11 cellular contexts compared by ENCODE assay signal in genomic region chr22:30235687-30236170, GRCh38. TPM values are rescaled to one million over a fixed set of nuclear protein-coding genes. Genes with fewer than 3 reads are reported as not detected.
DNase-seq lines count a peak whose midpoint lies in the region; ATAC-seq, FAIRE-seq and TF ChIP-seq lines count a peak whose summit lies in the region.
"Had no signal": no experiment of that assay in that cellular context is flagged by ENCODE, and none has a peak within 500 bp of the region (broad histone marks: within the 10 kb centered on the region; RNA-seq: fewer than 3 reads in every experiment).

No MANE protein-coding gene starts in this region.

- intact Hi-C loops in Right ventricle myocardium superior (cut with DNase I) (no loop called here), left ventricle myocardium inferior (cut with micrococcal nuclease) (no loop called here)

- H3K9me3 ChIP-seq in left ventricle myocardium inferior (replicated peaks), result no peaks in the 10 kb centered on the region

- CTCF ChIA-PET in WTC11 (lab: Charles Lee), result interaction anchor here (1.5 to 3.6 kb wide), 4 partner anchors 10 to 53 kb away, joined by 3 to 15 read pairs (median 6); partner anchors contain the start of gene CASTOR1

- no peak overlapping the region for H3K27ac ChIP-seq in left ventricle myocardium inferior (replicated peaks)

- DNase-seq in Right ventricle myocardium superior, result no peak
- no peak for DNase-seq in left ventricle myocardium inferior
- no peak for DNase-seq in WTC11 (ENCODE audit: low spot score)
- DNase-seq in iPS-NIHi11 (ENCODE audit: low spot score), result peak; percentile 64
- peak; percentile 94 for DNase-seq in urothelium cell line (ENCODE audit: low spot score)
- no peak for DNase-seq in GM19239 (ENCODE audit: insufficient read length, low spot score)
- no peak for DNase-seq in GOT3 (lab: John Stamatoyannopoulos, UW)
- no peak for DNase-seq in putamen (ENCODE audit: low spot score)
- DNase-seq: activated naive CD8-positive, alpha-beta T cell treated with anti-CD3 and anti-CD28 coated beads, Interleukin-2, amount 50 U/mL, for 24 hours; retina had no signal

- no peak overlapping the region for H3K4me3 ChIP-seq in left ventricle myocardium inferior

- H3K4me3 Mint-ChIP-seq in WTC11, result no peak overlapping the region
- H3K4me3 Mint-ChIP-seq: activated naive CD8-positive, alpha-beta T cell treated with anti-CD3 and anti-CD28 coated beads, Interleukin-2, amount 50 U/mL, for 24 hours had no signal

- peaks cover 53% of the 10 kb centered on the region for H3K4me1 Mint-ChIP-seq in WTC11

- no peaks in the 10 kb centered on the region for H3K4me1 ChIP-seq in left ventricle myocardium inferior

- no peaks in the 10 kb centered on the region for H3K36me3 ChIP-seq in left ventricle myocardium inferior

- no peak for TF ChIP-seq CTCF in left ventricle myocardium inferior (IDR thresholded peaks at IDR 0.05; ENCODE audit: borderline replicate concordance)
- TF ChIP-seq CTCF in WTC11 (IDR thresholded peaks at IDR 0.05), result no peak

- peaks cover 94% of the 10 kb centered on the region for H3K27me3 ChIP-seq in left ventricle myocardium inferior (ENCODE audit: low read depth)

- no peaks in the 10 kb centered on the region for H3K9me3 Mint-ChIP-seq in WTC11
- H3K9me3 Mint-ChIP-seq: activated naive CD8-positive, alpha-beta T cell treated with anti-CD3 and anti-CD28 coated beads, Interleukin-2, amount 50 U/mL, for 24 hours had no signal

- FAIRE-seq in urothelium cell line (lab: Jason Lieb, UNC), result peak; percentile 98
- FAIRE-seq in GM19239 (lab: Jason Lieb, UNC), result no peak

- no peak overlapping the region for H3K27ac Mint-ChIP-seq in WTC11
- H3K27ac Mint-ChIP-seq: activated naive CD8-positive, alpha-beta T cell treated with anti-CD3 and anti-CD28 coated beads, Interleukin-2, amount 50 U/mL, for 24 hours had no signal

- no peaks in the 10 kb centered on the region; the same call in 1 of the 2 replicates for H3K27me3 Mint-ChIP-seq in WTC11 (ENCODE audit: low read depth)
- H3K27me3 Mint-ChIP-seq: activated naive CD8-positive, alpha-beta T cell treated with anti-CD3 and anti-CD28 coated beads, Interleukin-2, amount 50 U/mL, for 24 hours had no signal

- H3K36me3 Mint-ChIP-seq in WTC11, result no peaks in the 10 kb centered on the region

- ATAC-seq in Right ventricle myocardium superior (ENCODE audit: poor library complexity), result peak; percentile 62
- ATAC-seq in WTC11, result peak; percentile 23
- ATAC-seq: activated CD4-positive, CD25-positive, alpha-beta regulatory T cell treated with anti-CD3 and anti-CD28 coated beads, Interleukin-2, amount 50 U/mL, for 24 hours; activated naive CD8-positive, alpha-beta T cell treated with anti-CD3 and anti-CD28 coated beads, Interleukin-2, amount 50 U/mL, for 24 hours had no signal

- POLR2A ChIA-PET in WTC11 (lab: Charles Lee), result no interaction called here

TF ChIP-seq in WTC11, 78 proteins besides CTCF, POLR2A, EP300 and RAD21:
- TF ChIP-seq GABPB1 (CRISPR knock-in tag; IDR thresholded peaks at IDR 0.05), result no peak
- TF ChIP-seq EMX1 (CRISPR knock-in tag; IDR thresholded peaks at IDR 0.05), result no peak
- no peak for TF ChIP-seq MLX (CRISPR knock-in tag; IDR thresholded peaks at IDR 0.05)
- no peak for TF ChIP-seq NR3C1 (CRISPR knock-in tag; conservative IDR thresholded peaks at IDR 0.05; ENCODE audit: low read depth)
- TF ChIP-seq NR1H2 (CRISPR knock-in tag; IDR thresholded peaks at IDR 0.05), result no peak
- TF ChIP-seq PRRX2 (CRISPR knock-in tag; IDR thresholded peaks at IDR 0.05), result no peak
- TF ChIP-seq SMAD3 (CRISPR knock-in tag; IDR thresholded peaks at IDR 0.05; ENCODE audit: borderline replicate concordance), result no peak
- no peak for TF ChIP-seq CDX4 (CRISPR knock-in tag; IDR thresholded peaks at IDR 0.05; ENCODE audit: borderline replicate concordance)
- no peak for TF ChIP-seq ZNF671 (CRISPR knock-in tag; IDR thresholded peaks at IDR 0.05)
- TF ChIP-seq ZNF219 (CRISPR knock-in tag; IDR thresholded peaks at IDR 0.05; ENCODE audit: borderline replicate concordance), result no peak
- TF ChIP-seq E2F4 (CRISPR knock-in tag; IDR thresholded peaks at IDR 0.05; ENCODE audit: borderline replicate concordance, low read depth), result no peak
- TF ChIP-seq ZSCAN18 (CRISPR knock-in tag; IDR thresholded peaks at IDR 0.05), result no peak
- no peak for TF ChIP-seq NR2C2 (CRISPR knock-in tag; IDR thresholded peaks at IDR 0.05)
- TF ChIP-seq AFF4 (CRISPR knock-in tag; IDR thresholded peaks at IDR 0.05; ENCODE audit: borderline replicate concordance), result no peak

RNA-seq across cellular contexts. Expression of gene LIF, which starts 10.8 kb away (rescaled TPM):
- total RNA-seq in Right ventricle myocardium superior (0.54 TPM), left ventricle myocardium inferior (0.16 TPM), WTC11 (2021) (4.6 to 7.2 TPM (median 6.1 TPM) in 3 replicates)

RNA-seq across cellular contexts. Expression of gene OSM, which starts 30.9 kb away (rescaled TPM):
- total RNA-seq in Right ventricle myocardium superior, result 0.11 TPM
- not detected for total RNA-seq in left ventricle myocardium inferior
- total RNA-seq in WTC11 (2021), result not detected in 3 replicates

RNA-seq across cellular contexts. Expression of gene CASTOR1, which starts 53.6 kb away (rescaled TPM):
- total RNA-seq in Right ventricle myocardium superior (5.3 TPM), left ventricle myocardium inferior (6.5 TPM), WTC11 (2021) (15.8 to 18.6 TPM (median 16.0 TPM) in 3 replicates)

Comparison
In these comparisons a context has a peak if more than half of its experiments do, and no peak if none do; other contexts are left out.
1. DNase-seq: peak in iPS-NIHi11 (single experiment) and urothelium cell line (single experiment); none in Right ventricle myocardium superior (single experiment), left ventricle myocardium inferior (single experiment), WTC11 (single experiment), GM19239 (single experiment), GOT3 (single experiment) and putamen (single experiment).